ENCODE assay signal across 24 cellular contexts in the genomic region with DNA sequence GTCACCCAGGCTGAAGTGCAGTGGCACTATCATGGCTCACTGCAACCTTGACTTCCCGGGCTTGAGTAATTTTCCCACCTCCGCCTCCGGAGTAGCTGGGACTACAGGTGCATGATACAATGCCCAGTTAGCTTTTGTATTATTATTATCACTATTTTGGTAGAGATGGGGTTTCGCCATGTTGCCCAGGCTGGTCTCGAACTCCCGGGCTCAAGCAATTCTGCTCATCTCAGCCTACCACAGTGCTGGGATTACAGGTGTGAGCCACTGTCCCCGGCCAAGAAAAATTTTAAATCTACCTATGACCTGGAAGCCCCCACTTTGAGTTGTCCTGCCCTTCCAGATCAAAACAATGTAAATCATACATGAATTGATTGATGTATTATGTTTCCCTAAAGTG. TPM values are rescaled to one million over a fixed set of nuclear protein-coding genes. Genes with fewer than 3 reads are reported as not detected.
DNase-seq lines count a peak whose midpoint lies in the region; ATAC-seq, FAIRE-seq and TF ChIP-seq lines count a peak whose summit lies in the region.
"Had no signal": no experiment of that assay in that cellular context is flagged by ENCODE, and none has a peak within 500 bp of the region (broad histone marks: within the 10 kb centered on the region; RNA-seq: fewer than 3 reads in every experiment).

No MANE protein-coding gene starts in this region.

- no peaks in the 10 kb centered on the region for H3K9me3 ChIP-seq in HepG2 (ENCODE audit: low read length)
- H3K9me3 ChIP-seq in trophoblast cell (ENCODE audit: insufficient read depth, low read depth, low read length), result no peaks in the 10 kb centered on the region
- H3K9me3 ChIP-seq: BLaER1, Caco-2 had no signal

- H3K14ac ChIP-seq in trophoblast cell (ENCODE audit: low read length), result no peak overlapping the region

- no peak overlapping the region for H2BK120ac ChIP-seq in trophoblast cell (ENCODE audit: insufficient read depth, low read length, poor library complexity)

- no peaks in the 10 kb centered on the region for H3K9me3 Mint-ChIP-seq in activated T-cell treated with anti-CD3 and anti-CD28 coated beads, Interleukin-2, amount 50 U/mL, for 24 hours
- no peaks in the 10 kb centered on the region for H3K9me3 Mint-ChIP-seq in activated T-cell treated with anti-CD3 and anti-CD28 coated beads, Interleukin-2, amount 50 U/mL, for 4 hours
- H3K9me3 Mint-ChIP-seq: CD4-positive, CD25-positive, alpha-beta regulatory T cell; CD8-positive, alpha-beta T cell; GM23338; H9; HFFc6 had no signal

- H3K4me2 ChIP-seq in HepG2 (ENCODE audit: low read depth, low read length), result no peak overlapping the region
- H3K4me2 ChIP-seq in trophoblast cell (ENCODE audit: low read length), result no peak overlapping the region
- H3K4me2 ChIP-seq: BLaER1, GM23338 had no signal

- no peak overlapping the region for H3K23ac ChIP-seq in trophoblast cell (ENCODE audit: low read length)

- POLR2A ChIA-PET in HepG2 (lab: Yijun Ruan, JAX), result interaction anchor here (0.6 kb wide), 1 partner anchor 26 kb away, joined by 3 read pairs; no protein-coding TSS in a partner anchor

- H3K4me3 Mint-ChIP-seq in activated T-cell treated with anti-CD3 and anti-CD28 coated beads, Interleukin-2, amount 50 U/mL, for 24 hours, result no peak overlapping the region
- H3K4me3 Mint-ChIP-seq in activated T-cell treated with anti-CD3 and anti-CD28 coated beads, Interleukin-2, amount 50 U/mL, for 4 hours, result no peak overlapping the region
- H3K4me3 Mint-ChIP-seq: B cell; CD4-positive, CD25-positive, alpha-beta regulatory T cell; CD8-positive, alpha-beta T cell; GM23338; H9; HFFc6 had no signal

- no peak overlapping the region for H2BK12ac ChIP-seq in trophoblast cell (ENCODE audit: low read length)

- no peak for TF ChIP-seq POLR2A in HepG2 (IDR thresholded peaks at IDR 0.05; ENCODE audit: insufficient read depth in 1 of 2, low read depth in 2 of 2, low read length in 2 of 2)

- H2AFZ ChIP-seq in HepG2 (ENCODE audit: low read length) (no peak overlapping the region), trophoblast cell (ENCODE audit: insufficient read depth, low read length, poor library complexity) (no peak overlapping the region)
- H2AFZ ChIP-seq: GM23338 had no signal

- H3K9ac ChIP-seq in HepG2 (ENCODE audit: insufficient read depth, low read depth, low read length), result no peak overlapping the region
- no peak overlapping the region for H3K9ac ChIP-seq in trophoblast cell (ENCODE audit: low read length)
- H3K9ac ChIP-seq: BLaER1 had no signal

- no peak for ATAC-seq in activated T-cell treated with anti-CD3 and anti-CD28 coated beads, Interleukin-2, amount 50 U/mL, for 4 hours
- peak; percentile 47 for ATAC-seq in HepG2
- ATAC-seq in GM21786 (IDR thresholded peaks at IDR 0.05; ENCODE audit: unreplicated experiment), result no peak
- no peak for ATAC-seq in GM18498 (IDR thresholded peaks at IDR 0.05; ENCODE audit: unreplicated experiment)
- ATAC-seq: CD8-positive, alpha-beta T cell; GM23338; HCT116 had no signal

- 89% methylated on average over 7 of the region's 7 CpGs for WGBS in HepG2 (ENCODE audit: low lambda C conversion rate)
- no CpG with 5 or more reads among the region's 7 CpGs for WGBS in trophoblast cell (ENCODE audit: extremely low coverage, insufficient coverage, insufficient read length)

- H3K27ac ChIP-seq in HepG2 (ENCODE audit: extremely low read length, insufficient read depth, low read length), result no peak overlapping the region
- no peak overlapping the region for H3K27ac ChIP-seq in trophoblast cell (ENCODE audit: low read depth, low read length)
- H3K27ac ChIP-seq: 22Rv1, BLaER1, C4-2B had no signal

- no peak overlapping the region for H2AK5ac ChIP-seq in trophoblast cell (ENCODE audit: low read length)

- peaks cover 14% of the 10 kb centered on the region for H4K20me1 ChIP-seq in HepG2 (ENCODE audit: insufficient read depth, low read length)

- no peak for DNase-seq in activated T-cell treated with anti-CD3 and anti-CD28 coated beads, Interleukin-2, amount 50 U/mL, for 24 hours
- DNase-seq in activated T-cell treated with anti-CD3 and anti-CD28 coated beads, Interleukin-2, amount 50 U/mL, for 4 hours, result no peak
- DNase-seq in HepG2 (ENCODE audit: low spot score), result peak; percentile 4
- DNase-seq in trophoblast cell, result no peak
- no peak for DNase-seq in glomerular visceral epithelial cell (ENCODE audit: extremely low spot score)
- DNase-seq: Caco-2; CD4-positive, CD25-positive, alpha-beta regulatory T cell; CD8-positive, alpha-beta T cell; DMS153; DND-41; H9; HFFc6 had no signal

- H3K27ac Mint-ChIP-seq in activated T-cell treated with anti-CD3 and anti-CD28 coated beads, Interleukin-2, amount 50 U/mL, for 24 hours, result peak overlapping the region; percentile 7
- H3K27ac Mint-ChIP-seq: CD8-positive, alpha-beta T cell; HFFc6 had no signal

- peaks cover 6% of the 10 kb centered on the region for H3K36me3 Mint-ChIP-seq in activated T-cell treated with anti-CD3 and anti-CD28 coated beads, Interleukin-2, amount 50 U/mL, for 24 hours (ENCODE audit: low read depth)
- H3K36me3 Mint-ChIP-seq in activated T-cell treated with anti-CD3 and anti-CD28 coated beads, Interleukin-2, amount 50 U/mL, for 4 hours (ENCODE audit: insufficient read depth), result peaks cover 2% of the 10 kb centered on the region
- H3K36me3 Mint-ChIP-seq: CD4-positive, CD25-positive, alpha-beta regulatory T cell; CD8-positive, alpha-beta T cell had no signal

- no peaks in the 10 kb centered on the region for H3K36me3 ChIP-seq in HepG2 (replicated peaks in 1 of 2; ENCODE audit: control insufficient read depth in 1 of 2, insufficient read depth in 2 of 2, low read length in 2 of 2)
- no peaks in the 10 kb centered on the region for H3K36me3 ChIP-seq in trophoblast cell (ENCODE audit: control insufficient read depth in 1 of 2, insufficient read depth in 2 of 2, low read length in 2 of 2)

- H3K4me1 Mint-ChIP-seq in activated T-cell treated with anti-CD3 and anti-CD28 coated beads, Interleukin-2, amount 50 U/mL, for 24 hours (ENCODE audit: low read depth), result peaks cover 76% of the 10 kb centered on the region
- peaks cover 64% of the 10 kb centered on the region for H3K4me1 Mint-ChIP-seq in activated T-cell treated with anti-CD3 and anti-CD28 coated beads, Interleukin-2, amount 50 U/mL, for 4 hours (ENCODE audit: low read depth)

- H3K4me3 ChIP-seq in HepG2 (replicated peaks in 1 of 3; ENCODE audit: insufficient read depth in 1 of 3, low read depth in 2 of 3, low read length in 3 of 3) (no peak overlapping the region), trophoblast cell (ENCODE audit: low read depth, low read length) (no peak overlapping the region)
- H3K4me3 ChIP-seq: BLaER1, GM23338 had no signal

- no peak for TF ChIP-seq CTCF in HepG2 (CRISPR knock-in tag; IDR thresholded peaks at IDR 0.05)

- no peak overlapping the region for H2BK5ac ChIP-seq in trophoblast cell (ENCODE audit: low read depth, low read length, poor library complexity)

- CTCF ChIA-PET in HepG2 (lab: Yijun Ruan, JAX; ENCODE audit: low intra/inter-chr PET ratio, low total read pairs), result no interaction called here

- H3K79me2 ChIP-seq in HepG2 (ENCODE audit: insufficient read depth, low read length), result peaks cover 48% of the 10 kb centered on the region
- H3K79me2 ChIP-seq in trophoblast cell (ENCODE audit: control insufficient read depth, insufficient read depth, low read length, poor library complexity), result peaks cover 12% of the 10 kb centered on the region

- in situ Hi-C loops in HepG2 (cut with HindIII; ENCODE audit: extremely low pct_ligation_motif_present, low pct_unique_long_range_greater_than_20kb), result loop anchor here (25.0 kb wide), 1 partner anchor 170 kb away; no protein-coding TSS in a partner anchor

- H4K91ac ChIP-seq in trophoblast cell (ENCODE audit: low read depth, low read length), result no peak overlapping the region

- no peaks in the 10 kb centered on the region for H3K79me1 ChIP-seq in trophoblast cell (ENCODE audit: low read length)

- FAIRE-seq in HepG2 (lab: Jason Lieb, UNC), result no peak
- FAIRE-seq: A204.1, G401.6, GM12892, GM19239 had no signal

- no TSS peak for BruUV-seq in HepG2 (replicated peaks; lab: Mats Ljungman, UMichigan)

- no peak overlapping the region for H4K8ac ChIP-seq in trophoblast cell (ENCODE audit: low read depth, low read length)

- no peak for TF ChIP-seq RAD21 in HepG2 (CRISPR knock-in tag; IDR thresholded peaks at IDR 0.05)

- H3K4ac ChIP-seq in trophoblast cell (ENCODE audit: low read depth, low read length), result peak overlapping the region; percentile 31

- H3K27me3 ChIP-seq in HepG2 (ENCODE audit: control insufficient read depth in 1 of 2, insufficient read depth in 2 of 2, low read length in 2 of 2) (no peaks in the 10 kb centered on the region), trophoblast cell (ENCODE audit: insufficient read depth, low read length) (no peaks in the 10 kb centered on the region)
- H3K27me3 ChIP-seq: BLaER1 had no signal

- intact Hi-C loops in HepG2 (cut with micrococcal nuclease; ENCODE audit: unreplicated experiment), result no loop called here

- no peak overlapping the region for H4K12ac ChIP-seq in trophoblast cell (ENCODE audit: low read depth, low read length)

- H3K27me3 Mint-ChIP-seq in activated T-cell treated with anti-CD3 and anti-CD28 coated beads, Interleukin-2, amount 50 U/mL, for 24 hours, result no peaks in the 10 kb centered on the region
- H3K27me3 Mint-ChIP-seq in activated T-cell treated with anti-CD3 and anti-CD28 coated beads, Interleukin-2, amount 50 U/mL, for 4 hours (ENCODE audit: low read depth), result no peaks in the 10 kb centered on the region
- H3K27me3 Mint-ChIP-seq: B cell; CD4-positive, CD25-positive, alpha-beta regulatory T cell had no signal

- no peak for TF ChIP-seq EP300 in HepG2 (IDR thresholded peaks at IDR 0.05; ENCODE audit: low read depth in 2 of 2, low read length in 2 of 2)
- TF ChIP-seq EP300 in HepG2 (CRISPR knock-in tag; IDR thresholded peaks at IDR 0.05; ENCODE audit: borderline replicate concordance), result no peak

- H3K18ac ChIP-seq in trophoblast cell (ENCODE audit: low read length), result no peak overlapping the region

- H3K4me1 ChIP-seq in HepG2 (ENCODE audit: insufficient read depth, low read length), result peaks cover 7% of the 10 kb centered on the region; the same call in 1 of the 2 replicates
- H3K4me1 ChIP-seq in trophoblast cell (ENCODE audit: control insufficient read depth in 1 of 2, insufficient read depth in 2 of 2, low read length in 2 of 2), result peaks cover 0 to 3% of the 10 kb centered on the region in 2 experiments

RNA-seq across cellular contexts. Expression of a gene that starts 38.8 kb away (rescaled TPM):
- 10 to 100 TPM; 40.0 to 44.3 (median 40.9) TPM for total RNA-seq in activated T-cell treated with anti-CD3 and anti-CD28 coated beads, Interleukin-2, amount 50 U/mL, for 4 hours
- total RNA-seq in HepG2 (2016; rRNA removed; fragmentation: Illumina TruSeq; extraction: Trizol), result 18.3 and 34.1 TPM in 2 replicates
- total RNA-seq in HepG2 (2016; cell fraction: cytosol; rRNA removed; fragmentation: Illumina TruSeq; extraction: Trizol; ENCODE audit: low read depth), result 4.9 and 5.1 TPM in 2 replicates
- total RNA-seq in HepG2 (2016; cell fraction: insoluble cytoplasmic fraction; rRNA removed; fragmentation: Illumina TruSeq; extraction: Trizol), result 17.2 and 31.8 TPM in 2 replicates
- 24.4 and 29.6 TPM in 2 replicates for total RNA-seq in HepG2 (2016; cell fraction: membrane; rRNA removed; fragmentation: Illumina TruSeq; extraction: Trizol)
- total RNA-seq in HepG2 (2016; cell fraction: nucleus; rRNA removed; fragmentation: Illumina TruSeq; extraction: Trizol), result 22.7 and 23.4 TPM in 2 replicates
- polyA plus RNA-seq in HepG2 (2011; rRNA removed), result 15.4 and 17.9 TPM in 2 replicates
- polyA plus RNA-seq in HepG2 (2011; cell fraction: cytosol; rRNA removed), result 12.4 and 14.6 TPM in 2 replicates
- polyA plus RNA-seq in HepG2 (2011; cell fraction: nucleus; rRNA removed), result 6.3 and 7.6 TPM in 2 replicates
- polyA plus RNA-seq in HepG2 (2012), result 15.0 and 16.0 TPM in 2 replicates
- polyA plus RNA-seq in HepG2 (2016; cell fraction: cytosol; fragmentation: Illumina TruSeq; extraction: Trizol; ENCODE audit: low read depth), result 4.1 and 4.6 TPM in 2 replicates
- 30.5 and 32.8 TPM in 2 replicates for polyA plus RNA-seq in HepG2 (2016; cell fraction: insoluble cytoplasmic fraction; fragmentation: Illumina TruSeq; extraction: Trizol; ENCODE audit: low read depth)
- polyA plus RNA-seq in HepG2 (2016; cell fraction: membrane; fragmentation: Illumina TruSeq; extraction: Trizol; ENCODE audit: low read depth), result 14.5 and 19.3 TPM in 2 replicates
- polyA plus RNA-seq in HepG2 (2016; cell fraction: nucleus; fragmentation: Illumina TruSeq; extraction: Trizol; ENCODE audit: insufficient read depth, low read depth), result 17.8 and 18.7 TPM in 2 replicates
- polyA minus RNA-seq in HepG2 (2011; rRNA and poly(A)+ RNA removed; ENCODE audit: low replicate concordance), result 30.5 and 36.4 TPM in 2 replicates
- polyA minus RNA-seq in HepG2 (2011; cell fraction: cytosol; rRNA and poly(A)+ RNA removed), result 29.7 and 30.0 TPM in 2 replicates
- 26.0 and 32.1 TPM in 2 replicates for polyA minus RNA-seq in HepG2 (2011; cell fraction: nucleus; rRNA and poly(A)+ RNA removed)
- polyA plus RNA-seq in trophoblast cell (2013), result 55.8 and 56.4 TPM in 2 replicates
